In genomic region chr22:50267591-50268390, GRCh38 we compare ENCODE assay signal across 1 cellular context.
TF ChIP-seq lines count a peak whose summit lies in the region.

No MANE protein-coding gene starts in this region.

TF ChIP-seq in liver, 16 proteins besides CTCF, POLR2A, EP300 and RAD21 (continued from another document):
- TF ChIP-seq ZBTB33 (IDR thresholded peaks at IDR 0.05), result no peak
